Comparison of ENCODE assay signal across 19 cellular contexts in genomic region chr2:198113316-198113715, GRCh38.
"Had no signal": no experiment of that assay in that cellular context is flagged by ENCODE, and none has a peak within 500 bp of the region (broad histone marks: within the 10 kb centered on the region; RNA-seq: fewer than 3 reads in every experiment).

No MANE protein-coding gene starts in this region.

- H3K27ac ChIP-seq: esophagus squamous epithelium, gastrocnemius medialis, right lobe of liver, spleen, thoracic aorta, transverse colon had no signal

- H3K4me3 ChIP-seq: cardiac muscle cell, esophagus squamous epithelium, gastrocnemius medialis, right lobe of liver, spleen, transverse colon had no signal

- H3K4me1 ChIP-seq: esophagus squamous epithelium, right lobe of liver had no signal

- H3K36me3 ChIP-seq: cardiac muscle cell, esophagus squamous epithelium, gastrocnemius medialis, right lobe of liver, spleen, thoracic aorta, transverse colon had no signal

- DNase-seq: cerebellar nuclear complex; dermis blood vessel endothelial cell; esophagus squamous epithelium; gastrocnemius medialis; kidney; left colon; mammary epithelial cell; naive thymus-derived CD8-positive, alpha-beta T cell; posterior cingulate gyrus; right lobe of liver; spleen; stimulated activated CD4-positive, alpha-beta T cell treated with anti-CD3 and anti-CD28 coated beads, Interleukin-15, amount 100 ng/mL, for 24 hours; stimulated activated CD4-positive, alpha-beta T cell treated with anti-CD3 and anti-CD28 coated beads, Interleukin-1b, Interleukin-23, amount 100 ng/mL, for 48 hours; stimulated activated CD4-positive, alpha-beta T cell treated with anti-CD3 and anti-CD28 coated beads, Interleukin-4, amount 100 ng/mL, for 24 hours; stimulated activated naive B cell treated with anti-CD40 and anti-IgM and Interleukin-4, amounts not matched to agents 10 μg/mL and 1 μg/mL and 100 μg/mL, for 72 hours; stimulated activated naive CD8-positive, alpha-beta T cell treated with anti-CD3 and anti-CD28 coated beads, Interleukin-15, amount 100 ng/mL, for 72 hours; transverse colon had no signal

- H3K27me3 ChIP-seq: cardiac muscle cell, esophagus squamous epithelium, gastrocnemius medialis, right lobe of liver, spleen, transverse colon had no signal

- H3K9me3 ChIP-seq: esophagus squamous epithelium, gastrocnemius medialis, right lobe of liver, spleen, thoracic aorta, transverse colon had no signal

- ATAC-seq: left colon; naive thymus-derived CD8-positive, alpha-beta T cell; right lobe of liver; stimulated activated naive B cell treated with anti-CD40 and anti-IgM and Interleukin-4, amounts not matched to agents 10 μg/mL and 1 μg/mL and 100 μg/mL, for 72 hours; stimulated activated naive CD8-positive, alpha-beta T cell treated with anti-CD3 and anti-CD28 coated beads, Interleukin-15, amount 100 ng/mL, for 72 hours had no signal
